16 cellular contexts compared by ENCODE assay signal in the genomic region with DNA sequence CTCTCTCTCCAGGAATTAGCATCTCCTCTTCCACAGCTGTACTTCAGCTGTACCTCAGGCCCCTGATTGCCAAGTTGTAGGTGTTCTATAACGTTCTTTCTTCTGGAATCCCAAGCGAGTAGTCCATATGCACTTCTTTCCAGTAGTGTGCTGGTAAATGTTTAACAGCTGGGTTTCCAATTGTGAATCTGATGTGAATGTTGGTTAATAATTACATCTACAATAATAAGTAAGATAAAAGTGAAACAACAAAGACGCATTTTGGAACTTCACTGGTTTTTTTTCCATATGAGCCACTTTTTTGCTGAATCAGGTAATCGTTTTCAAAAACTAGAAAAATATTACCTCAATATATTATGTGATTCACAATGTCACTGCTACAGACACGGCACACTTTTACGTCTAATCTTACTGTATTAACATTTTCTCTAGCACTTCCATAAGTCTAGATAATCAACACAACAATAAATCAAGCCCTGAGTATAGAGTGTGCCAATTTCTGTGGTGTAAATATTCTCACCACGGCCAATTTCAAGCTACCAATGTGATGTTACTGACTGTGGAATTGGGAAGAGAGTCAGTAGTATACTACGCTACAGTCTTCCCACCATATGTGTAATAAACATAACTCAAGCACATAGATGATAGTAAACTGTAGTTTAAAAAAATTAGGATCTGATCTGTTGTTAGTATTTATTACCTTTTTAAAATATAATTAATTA.
A peak's percentile ranks its signal among the peaks of the same experiment; 100 is the strongest.
DNase-seq lines count a peak whose midpoint lies in the region; ATAC-seq lines count a peak whose summit lies in the region.
"Had no signal": no experiment of that assay in that cellular context is flagged by ENCODE, and none has a peak within 500 bp of the region (broad histone marks: within the 10 kb centered on the region; RNA-seq: fewer than 3 reads in every experiment).

No MANE protein-coding gene starts in this region.

- peaks cover 4% of the 10 kb centered on the region for H3K9me3 ChIP-seq in adipocyte (ENCODE audit: control insufficient read depth, low read length)
- H3K9me3 ChIP-seq: Peyer's patch had no signal

- no peak overlapping the region for H3K4me3 Mint-ChIP-seq in stimulated activated naive B cell treated with anti-CD40 and anti-IgM and Interleukin-4, amounts not matched to agents 10 μg/mL and 1 μg/mL and 100 μg/mL, for 72 hours

- peak; percentile 73 for DNase-seq in Caki2 (ENCODE audit: low read depth)
- DNase-seq in adipocyte (ENCODE audit: low read depth) = no peak
- no peak for DNase-seq in left colon
- no peak for DNase-seq in inferior parietal cortex (ENCODE audit: extremely low spot score)
- no peak for DNase-seq in SHP77 treated with DMSO at 0.1 percent for 48 hours (lab: John Stamatoyannopoulos, UW)
- no peak for DNase-seq in T-helper 9 cell
- no peak for DNase-seq in stimulated activated naive B cell treated with anti-CD40 and anti-IgM and Interleukin-4, amounts not matched to agents 10 μg/mL and 1 μg/mL and 100 μg/mL, for 72 hours
- DNase-seq: activated effector memory CD4-positive, alpha-beta T cell treated with Interleukin-2 at 50 U/mL for 16 hours; mammary epithelial cell; NCI-H1048; NCI-H2171; NCI-H82; Peyer's patch had no signal

- H3K27me3 ChIP-seq in adipocyte (replicated peaks; ENCODE audit: control insufficient read depth, insufficient read depth, low read length) = no peaks in the 10 kb centered on the region
- H3K27me3 ChIP-seq: Peyer's patch had no signal

- H3K27ac Mint-ChIP-seq in stimulated activated naive B cell treated with anti-CD40 and anti-IgM and Interleukin-4, amounts not matched to agents 10 μg/mL and 1 μg/mL and 100 μg/mL, for 72 hours = no peak overlapping the region

- H3K4me3 ChIP-seq in adipocyte (ENCODE audit: low read length) (no peak overlapping the region), skin epidermis (no peak overlapping the region)
- H3K4me3 ChIP-seq: smooth muscle cell had no signal

- H3K36me3 Mint-ChIP-seq in stimulated activated naive B cell treated with anti-CD40 and anti-IgM and Interleukin-4, amounts not matched to agents 10 μg/mL and 1 μg/mL and 100 μg/mL, for 72 hours = peaks cover 5 to 18% of the 10 kb centered on the region in 2 donors

- ATAC-seq in left colon = peak; percentile 51
- no peak for ATAC-seq in stimulated activated naive B cell treated with anti-CD40 and anti-IgM and Interleukin-4, amounts not matched to agents 10 μg/mL and 1 μg/mL and 100 μg/mL, for 72 hours (replicated peaks)

- intact Hi-C loops in left colon (cut with DNase I, micrococcal nuclease) = no loop called here

- no peaks in the 10 kb centered on the region for H3K27me3 Mint-ChIP-seq in stimulated activated naive B cell treated with anti-CD40 and anti-IgM and Interleukin-4, amounts not matched to agents 10 μg/mL and 1 μg/mL and 100 μg/mL, for 72 hours

- no peaks in the 10 kb centered on the region for H3K9me3 Mint-ChIP-seq in stimulated activated naive B cell treated with anti-CD40 and anti-IgM and Interleukin-4, amounts not matched to agents 10 μg/mL and 1 μg/mL and 100 μg/mL, for 72 hours

- H3K36me3 ChIP-seq in adipocyte (ENCODE audit: control insufficient read depth, insufficient read depth, low read length, severe bottlenecking) = no peaks in the 10 kb centered on the region
- H3K36me3 ChIP-seq: Peyer's patch had no signal

- H3K4me1 ChIP-seq in adipocyte (ENCODE audit: control insufficient read depth, insufficient read depth, low read length) = peaks cover 40% of the 10 kb centered on the region

- in situ Hi-C loops in Caki2 (cut with HindIII; ENCODE audit: low pct_unique_long_range_greater_than_20kb, low sequenced_read_pairs) = no loop called here

- H3K9ac ChIP-seq in adipocyte (ENCODE audit: low read length) = peak overlapping the region; percentile 3

- H3K4me1 Mint-ChIP-seq in stimulated activated naive B cell treated with anti-CD40 and anti-IgM and Interleukin-4, amounts not matched to agents 10 μg/mL and 1 μg/mL and 100 μg/mL, for 72 hours = peaks cover 58 to 89% of the 10 kb centered on the region in 2 donors

- peak overlapping the region in 14 of 21 experiments; percentile 2 to 92 (median 80) for H3K27ac ChIP-seq in skin epidermis
- H3K27ac ChIP-seq: VCaP had no signal
